ENCODE assay signal across 8 cellular contexts in genomic region chr4:13627606-13628301, GRCh38. TPM values are rescaled to one million over a fixed set of nuclear protein-coding genes. Genes with fewer than 3 reads are reported as not detected.
DNase-seq lines count a peak whose midpoint lies in the region; ATAC-seq and TF ChIP-seq lines count a peak whose summit lies in the region.

BOD1L1 (minus strand) TSS chr4:13627725; CDS start chr4:13627587, 138 bp downstream.

- peak; percentile 95 for DNase-seq in ELF-1 (ENCODE audit: low read depth, low spot score)
- peak; percentile 94 for DNase-seq in GM23338 (ENCODE audit: low spot score)
- DNase-seq in LHCN-M2 (ENCODE audit: low read depth), result peak; percentile 89
- DNase-seq in RWPE2 (ENCODE audit: low spot score), result peak; percentile 79
- DNase-seq in activated T-helper 9 cell treated with anti-CD3 and anti-CD28 coated beads, Interleukin-2, amount 50 U/mL, for 16 hours (ENCODE audit: low read depth), result peak; percentile 64
- peak; percentile 91 for DNase-seq in fibroblast of villous mesenchyme (ENCODE audit: low read depth)
- peak; percentile 91 for DNase-seq in stomach

- H3K4me1 ChIP-seq in GM23338 (ENCODE audit: insufficient read depth) (peaks cover 11% of the 10 kb centered on the region; the same call in 1 of the 2 replicates), RWPE2 (ENCODE audit: insufficient read depth, poor library complexity, severe bottlenecking) (peaks cover 11% of the 10 kb centered on the region), stomach (peaks cover 13 to 43% (median 33%) of the 10 kb centered on the region in 4 donors)

- H3K27ac ChIP-seq in GM23338 (ENCODE audit: low read depth) (peak within 1 kb of the TSS; percentile 85), RWPE2 (ENCODE audit: poor library complexity, severe bottlenecking) (peak within 1 kb of the TSS; percentile 53), neural cell (ENCODE audit: low read length) (peak within 1 kb of the TSS; percentile 97), stomach (peak within 1 kb of the TSS; percentile 87 to 97 (median 96))

- H3K36me3 ChIP-seq in GM23338 (ENCODE audit: insufficient read depth) (no peaks in the 10 kb centered on the region), RWPE2 (ENCODE audit: low read depth) (peaks cover 10% of the 10 kb centered on the region; the same call in 1 of the 2 replicates), neural cell (ENCODE audit: insufficient read depth, low read length) (no peaks in the 10 kb centered on the region), stomach (peaks cover 0 to 5% (median 0%) of the 10 kb centered on the region in 4 donors)

- TF ChIP-seq EP300 in neural cell (conservative IDR thresholded peaks at IDR 0.05; ENCODE audit: poor library complexity, severe bottlenecking) (peak; percentile 75), stomach (IDR thresholded peaks at IDR 0.05) (no peak)

- peak; percentile 91 for ATAC-seq in GM23338
- peak; percentile 83 for ATAC-seq in RWPE2 (ENCODE audit: low read depth)

- TF ChIP-seq CTCF in GM23338 (conservative IDR thresholded peaks at IDR 0.05; ENCODE audit: low read depth in 2 of 2), result peak; percentile 26 to 48
- TF ChIP-seq CTCF in RWPE2 (IDR thresholded peaks at IDR 0.05; ENCODE audit: poor library complexity, severe bottlenecking), result peak; percentile 35
- peak; percentile 42 for TF ChIP-seq CTCF in fibroblast of villous mesenchyme (IDR thresholded peaks at IDR 0.05; ENCODE audit: insufficient read depth, low read depth, low read length)
- TF ChIP-seq CTCF in neural cell (IDR thresholded peaks at IDR 0.05; ENCODE audit: poor library complexity, severe bottlenecking), result peak; percentile 69
- TF ChIP-seq CTCF in stomach (IDR thresholded peaks at IDR 0.05), result peak in 3 of 7 experiments; percentile 28 to 46 (median 33)

- 0% methylated on average over 26 to 55 of the region's 55 CpGs for WGBS in stomach, 5 donors

- intact Hi-C loops in stomach (cut with DNase I; ENCODE audit: low total_unique reads), result no loop called here

- H3F3A ChIP-seq in GM23338 (replicated peaks; ENCODE audit: low read depth) (no peaks in the 10 kb centered on the region), neural cell (ENCODE audit: insufficient read depth, low read length, poor library complexity, severe bottlenecking) (no peaks in the 10 kb centered on the region)

- peak within 1 kb of the TSS; percentile 86 for H3K4me3 ChIP-seq in GM23338
- peak within 1 kb of the TSS; percentile 70 for H3K4me3 ChIP-seq in RWPE2 (ENCODE audit: severe bottlenecking)
- peak within 1 kb of the TSS; percentile 92 for H3K4me3 ChIP-seq in fibroblast of villous mesenchyme (ENCODE audit: low read depth, low read length)
- H3K4me3 ChIP-seq in neural cell (ENCODE audit: low read length), result peak within 1 kb of the TSS; percentile 86
- H3K4me3 ChIP-seq in stomach, result peak within 1 kb of the TSS; percentile 64 to 97 (median 86)

- H3K27me3 Mint-ChIP-seq in GM23338 (ENCODE audit: insufficient read depth, low read depth, poor library complexity), result peaks cover 9% of the 10 kb centered on the region

- H3K9me2 ChIP-seq in GM23338 (ENCODE audit: insufficient read depth) (no peaks in the 10 kb centered on the region), neural cell (ENCODE audit: insufficient read depth, low read length) (no peaks in the 10 kb centered on the region)

- H3K9me3 ChIP-seq in RWPE2 (ENCODE audit: severe bottlenecking), result no peaks in the 10 kb centered on the region
- no peaks in the 10 kb centered on the region for H3K9me3 ChIP-seq in neural cell (ENCODE audit: low read length)
- no peaks in the 10 kb centered on the region for H3K9me3 ChIP-seq in stomach

- no peaks in the 10 kb centered on the region for H3K9me3 Mint-ChIP-seq in GM23338

- H4K20me1 ChIP-seq in GM23338 (replicated peaks; ENCODE audit: insufficient read depth), result peaks cover 9% of the 10 kb centered on the region
- no peaks in the 10 kb centered on the region for H4K20me1 ChIP-seq in neural cell (ENCODE audit: insufficient read depth)

- H3K27me3 ChIP-seq in GM23338 (ENCODE audit: insufficient read depth) (no peaks in the 10 kb centered on the region), RWPE2 (ENCODE audit: insufficient read depth, poor library complexity, severe bottlenecking) (no peaks in the 10 kb centered on the region), neural cell (ENCODE audit: insufficient read depth, low read depth, low read length) (no peaks in the 10 kb centered on the region), stomach (no peaks in the 10 kb centered on the region)

- peaks cover 10% of the 10 kb centered on the region for H3K4me1 Mint-ChIP-seq in GM23338

- H3K79me2 ChIP-seq in GM23338 (replicated peaks; ENCODE audit: insufficient read depth) (peaks cover 42% of the 10 kb centered on the region), neural cell (replicated peaks; ENCODE audit: insufficient read depth, low read length) (peaks cover 38% of the 10 kb centered on the region)

- TF ChIP-seq POLR2A in stomach (IDR thresholded peaks at IDR 0.05), result peak in 2 of 4 donors; percentile 10 to 62

- H3K36me3 Mint-ChIP-seq in GM23338 (ENCODE audit: low read depth), result no peaks in the 10 kb centered on the region; the same call in 2 of the 3 replicates

- peak within 1 kb of the TSS; percentile 96 for H3K4me3 Mint-ChIP-seq in GM23338

- H2AFZ ChIP-seq in GM23338 (peak within 1 kb of the TSS; percentile 96), neural cell (ENCODE audit: low read depth, low read length) (peak within 1 kb of the TSS; percentile 96)

- H3K4me2 ChIP-seq in GM23338 (peak within 1 kb of the TSS; percentile 97), neural cell (ENCODE audit: low read length) (peak within 1 kb of the TSS; percentile 99)

- H3K27ac Mint-ChIP-seq in GM23338, result peak within 1 kb of the TSS; percentile 98

- H3K9ac ChIP-seq in neural cell (ENCODE audit: low read length), result peak within 1 kb of the TSS; percentile 95

- peak; percentile 41 for TF ChIP-seq RAD21 in neural cell (conservative IDR thresholded peaks at IDR 0.05)

TF ChIP-seq in GM23338, 12 proteins besides CTCF, POLR2A, EP300 and RAD21:
- peak; percentile 93 for TF ChIP-seq CREB1 (CRISPR knock-in tag; IDR thresholded peaks at IDR 0.05; ENCODE audit: low read depth)
- no peak for TF ChIP-seq EZH2 (IDR thresholded peaks at IDR 0.05; ENCODE audit: low read depth, unreplicated experiment)
- peak; percentile 88 for TF ChIP-seq POLR2AphosphoS5 (IDR thresholded peaks at IDR 0.05; ENCODE audit: low read depth)
- TF ChIP-seq ETS1 (IDR thresholded peaks at IDR 0.05), result peak; percentile 97
- no peak for TF ChIP-seq STAT1 (IDR thresholded peaks at IDR 0.05; ENCODE audit: unreplicated experiment)
- no peak for TF ChIP-seq ZNF114 (CRISPR knock-in tag; IDR thresholded peaks at IDR 0.05)
- no peak for TF ChIP-seq ZNF331 (CRISPR knock-in tag; IDR thresholded peaks at IDR 0.05; ENCODE audit: low read depth)
- no peak for TF ChIP-seq JUNB (IDR thresholded peaks at IDR 0.05; ENCODE audit: unreplicated experiment)
- TF ChIP-seq EZH2phosphoT487 (IDR thresholded peaks at IDR 0.05; ENCODE audit: unreplicated experiment), result no peak

TF ChIP-seq in neural cell, 6 proteins besides CTCF, POLR2A, EP300 and RAD21:
- TF ChIP-seq TAF1 (IDR thresholded peaks at IDR 0.05; ENCODE audit: low read depth), result peak; percentile 74
- TF ChIP-seq SMC3 (conservative IDR thresholded peaks at IDR 0.05; ENCODE audit: poor library complexity), result peak; percentile 59
- no peak for TF ChIP-seq EZH2 (IDR thresholded peaks at IDR 0.05; ENCODE audit: borderline replicate concordance, insufficient read depth, low read length, poor library complexity, severe bottlenecking)
- TF ChIP-seq, protein P1, sequence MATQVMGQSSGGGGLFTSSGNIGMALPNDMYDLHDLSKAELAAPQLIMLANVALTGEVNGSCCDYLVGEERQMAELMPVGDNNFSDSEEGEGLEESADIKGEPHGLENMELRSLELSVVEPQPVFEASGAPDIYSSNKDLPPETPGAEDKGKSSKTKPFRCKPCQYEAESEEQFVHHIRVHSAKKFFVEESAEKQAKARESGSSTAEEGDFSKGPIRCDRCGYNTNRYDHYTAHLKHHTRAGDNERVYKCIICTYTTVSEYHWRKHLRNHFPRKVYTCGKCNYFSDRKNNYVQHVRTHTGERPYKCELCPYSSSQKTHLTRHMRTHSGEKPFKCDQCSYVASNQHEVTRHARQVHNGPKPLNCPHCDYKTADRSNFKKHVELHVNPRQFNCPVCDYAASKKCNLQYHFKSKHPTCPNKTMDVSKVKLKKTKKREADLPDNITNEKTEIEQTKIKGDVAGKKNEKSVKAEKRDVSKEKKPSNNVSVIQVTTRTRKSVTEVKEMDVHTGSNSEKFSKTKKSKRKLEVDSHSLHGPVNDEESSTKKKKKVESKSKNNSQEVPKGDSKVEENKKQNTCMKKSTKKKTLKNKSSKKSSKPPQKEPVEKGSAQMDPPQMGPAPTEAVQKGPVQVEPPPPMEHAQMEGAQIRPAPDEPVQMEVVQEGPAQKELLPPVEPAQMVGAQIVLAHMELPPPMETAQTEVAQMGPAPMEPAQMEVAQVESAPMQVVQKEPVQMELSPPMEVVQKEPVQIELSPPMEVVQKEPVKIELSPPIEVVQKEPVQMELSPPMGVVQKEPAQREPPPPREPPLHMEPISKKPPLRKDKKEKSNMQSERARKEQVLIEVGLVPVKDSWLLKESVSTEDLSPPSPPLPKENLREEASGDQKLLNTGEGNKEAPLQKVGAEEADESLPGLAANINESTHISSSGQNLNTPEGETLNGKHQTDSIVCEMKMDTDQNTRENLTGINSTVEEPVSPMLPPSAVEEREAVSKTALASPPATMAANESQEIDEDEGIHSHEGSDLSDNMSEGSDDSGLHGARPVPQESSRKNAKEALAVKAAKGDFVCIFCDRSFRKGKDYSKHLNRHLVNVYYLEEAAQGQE (IDR thresholded peaks at IDR 0.05; ENCODE audit: borderline replicate concordance), result peak; percentile 77
- peak; percentile 93 for TF ChIP-seq POLR2AphosphoS5 (IDR thresholded peaks at IDR 0.05)
- TF ChIP-seq MXI1 (conservative IDR thresholded peaks at IDR 0.05; ENCODE audit: poor library complexity, severe bottlenecking), result peak; percentile 58
TF ChIP-seq in neural cell: peak in this region for 5.

RNA-seq across cellular contexts. Expression of gene BOD1L1, which starts in this region (rescaled TPM):
- total RNA-seq in GM23338 (2014; rRNA removed; shearing (Covaris generic)), result 31.6 and 43.2 TPM in 2 replicates
- 13.8 and 18.2 TPM in 2 replicates for polyA plus RNA-seq in GM23338 (2016; fragmentation: Nextera tagmentation; extraction: Ambion mirVana)
- 22.8 and 29.6 TPM in 2 replicates for total RNA-seq in LHCN-M2 (2014; rRNA removed)
- polyA plus RNA-seq in LHCN-M2 (2012), result 7.5 TPM
- total RNA-seq in fibroblast of villous mesenchyme, result 21.9 and 23.7 TPM in 2 replicates
- 42.3 and 43.3 TPM in 2 replicates for polyA plus RNA-seq in neural cell
- polyA minus RNA-seq in neural cell, result 89.6 and 106 TPM in 2 replicates
- 10 to 100 TPM; 28.4 to 61.7 (median 46.9) TPM for total RNA-seq in stomach
- polyA plus RNA-seq in stomach, result 10 to 100 TPM in 1 of 3 donors, 1 to 10 TPM in 2; 8.2 to 11.8 (median 8.4) TPM

Comparison
In these comparisons a context has a peak if more than half of its experiments do, and no peak if none do; other contexts are left out.
1. Peak in every context shown above with its lines: DNase-seq, ATAC-seq, H3K4me3 ChIP-seq and H3K27ac ChIP-seq.